Comparison of ENCODE assay signal across 25 cellular contexts in genomic region chr7:33849004-33849403, GRCh38. TPM values are rescaled to one million over a fixed set of nuclear protein-coding genes. Genes with fewer than 3 reads are reported as not detected.
DNase-seq lines count a peak whose midpoint lies in the region; ATAC-seq and TF ChIP-seq lines count a peak whose summit lies in the region.
"Had no signal": no experiment of that assay in that cellular context is flagged by ENCODE, and none has a peak within 500 bp of the region (broad histone marks: within the 10 kb centered on the region; RNA-seq: fewer than 3 reads in every experiment).

No MANE protein-coding gene starts in this region.

- no peak overlapping the region for H3K4me3 Mint-ChIP-seq in HFFc6
- H3K4me3 Mint-ChIP-seq: activated CD8-positive, alpha-beta memory T cell treated with anti-CD3 and anti-CD28 coated beads, Interleukin-2, amount 10 ng/mL, durations not matched to agents 7 days and 5 days; activated naive CD8-positive, alpha-beta T cell treated with anti-CD3 and anti-CD28 coated beads for 36 hours; activated T-helper 1 cell treated with anti-CD3 and anti-CD28 coated beads, Interleukin-12 subunit alpha, Interleukin-12 subunit beta, Interleukin-2, Interleukin-4 antibody, amounts not matched to agents 30 ng/mL and 10 ng/mL and 1 ng/mL, durations not matched to agents 14 hours and 24 hours and 36 hours; CD14-positive monocyte; H9; natural killer cell treated with Interleukin-12 subunit alpha and Interleukin-12 subunit beta and Interleukin-15 and Interleukin-18, amount 100 ng/mL, for 72 hours; stimulated activated effector memory CD8-positive, alpha-beta T cell treated with anti-CD3 and anti-CD28 coated beads, Interleukin-12 subunit alpha, Interleukin-12 subunit beta, amount 100 ng/mL, for 72 hours had no signal

- DNase-seq in AG10803 (ENCODE audit: low read depth) (peak; percentile 62), HFFc6 (peak; percentile 36), SK-N-DZ (ENCODE audit: low spot score) (peak; percentile 54), fibroblast of the aortic adventitia (ENCODE audit: low read depth) (peak; percentile 43), ecto neural progenitor cell (ENCODE audit: low spot score) (no peak)
- DNase-seq in stimulated activated CD4-positive, alpha-beta T cell treated with anti-CD3 and anti-CD28 coated beads, Interleukin-12 subunit alpha, Interleukin-12 subunit beta, amount 100 ng/mL, for 4 hours: no peak
- DNase-seq: ACHN; activated CD8-positive, alpha-beta memory T cell treated with anti-CD3 and anti-CD28 coated beads, Interleukin-2, amount 10 ng/mL, durations not matched to agents 7 days and 5 days; activated naive CD8-positive, alpha-beta T cell treated with anti-CD3 and anti-CD28 coated beads for 36 hours; brain microvascular endothelial cell; cortex of kidney; foreskin melanocyte; H9; hippocampal formation; kidney glomerular epithelial cell; NCI-H1105; NCI-H2081 treated with DMSO at 0.1 percent for 48 hours; sigmoid colon had no signal

- ATAC-seq in HG02870 (IDR thresholded peaks at IDR 0.05; ENCODE audit: unreplicated experiment): no peak
- no peak for ATAC-seq in GM18519 (IDR thresholded peaks at IDR 0.05; ENCODE audit: low FRiP score, unreplicated experiment)
- ATAC-seq: activated CD8-positive, alpha-beta memory T cell treated with anti-CD3 and anti-CD28 coated beads, Interleukin-2, amount 10 ng/mL, durations not matched to agents 7 days and 5 days; natural killer cell treated with Interleukin-12 subunit alpha and Interleukin-12 subunit beta and Interleukin-15 and Interleukin-18, amount 100 ng/mL, for 72 hours; stimulated activated effector memory CD8-positive, alpha-beta T cell treated with anti-CD3 and anti-CD28 coated beads, Interleukin-12 subunit alpha, Interleukin-12 subunit beta, amount 100 ng/mL, for 72 hours had no signal

- TF ChIP-seq CTCF in AG10803 (conservative IDR thresholded peaks at IDR 0.05; ENCODE audit: low read length) (no peak), HFFc6 (IDR thresholded peaks at IDR 0.05) (no peak), fibroblast of the aortic adventitia (IDR thresholded peaks at IDR 0.05; ENCODE audit: insufficient read depth, low read length) (no peak)

- H3K4me1 Mint-ChIP-seq in HFFc6 (ENCODE audit: low read depth): peaks cover 45% of the 10 kb centered on the region
- H3K4me1 Mint-ChIP-seq: activated CD8-positive, alpha-beta memory T cell treated with anti-CD3 and anti-CD28 coated beads, Interleukin-2, amount 10 ng/mL, durations not matched to agents 7 days and 5 days; activated naive CD8-positive, alpha-beta T cell treated with anti-CD3 and anti-CD28 coated beads for 36 hours; CD14-positive monocyte; stimulated activated effector memory CD8-positive, alpha-beta T cell treated with anti-CD3 and anti-CD28 coated beads, Interleukin-12 subunit alpha, Interleukin-12 subunit beta, amount 100 ng/mL, for 72 hours had no signal

- peaks cover 2% of the 10 kb centered on the region; the same call in 1 of the 2 replicates for H3K36me3 Mint-ChIP-seq in HFFc6 (ENCODE audit: low read depth)
- H3K36me3 Mint-ChIP-seq: activated CD8-positive, alpha-beta memory T cell treated with anti-CD3 and anti-CD28 coated beads, Interleukin-2, amount 10 ng/mL, durations not matched to agents 7 days and 5 days; activated naive CD8-positive, alpha-beta T cell treated with anti-CD3 and anti-CD28 coated beads for 36 hours; CD14-positive monocyte; natural killer cell treated with Interleukin-12 subunit alpha and Interleukin-12 subunit beta and Interleukin-15 and Interleukin-18, amount 100 ng/mL, for 72 hours; stimulated activated effector memory CD8-positive, alpha-beta T cell treated with anti-CD3 and anti-CD28 coated beads, Interleukin-12 subunit alpha, Interleukin-12 subunit beta, amount 100 ng/mL, for 72 hours had no signal

- H3K9me3 Mint-ChIP-seq in HFFc6: no peaks in the 10 kb centered on the region; the same call in 1 of the 2 replicates
- H3K9me3 Mint-ChIP-seq: activated naive CD8-positive, alpha-beta T cell treated with anti-CD3 and anti-CD28 coated beads for 36 hours; H9 had no signal

- H3K4me3 ChIP-seq in AG10803 (ENCODE audit: low read length) (no peak overlapping the region), fibroblast of the aortic adventitia (ENCODE audit: low read depth, low read length) (no peak overlapping the region)
- H3K4me3 ChIP-seq: sigmoid colon, thoracic aorta had no signal

- H3K27ac Mint-ChIP-seq in HFFc6: no peak overlapping the region
- H3K27ac Mint-ChIP-seq: activated CD8-positive, alpha-beta memory T cell treated with anti-CD3 and anti-CD28 coated beads, Interleukin-2, amount 10 ng/mL, durations not matched to agents 7 days and 5 days; activated naive CD8-positive, alpha-beta T cell treated with anti-CD3 and anti-CD28 coated beads for 36 hours; activated T-helper 1 cell treated with anti-CD3 and anti-CD28 coated beads, Interleukin-12 subunit alpha, Interleukin-12 subunit beta, Interleukin-2, Interleukin-4 antibody, amounts not matched to agents 30 ng/mL and 10 ng/mL and 1 ng/mL, durations not matched to agents 14 hours and 24 hours and 36 hours; natural killer cell treated with Interleukin-12 subunit alpha and Interleukin-12 subunit beta and Interleukin-15 and Interleukin-18, amount 100 ng/mL, for 72 hours; stimulated activated effector memory CD8-positive, alpha-beta T cell treated with anti-CD3 and anti-CD28 coated beads, Interleukin-12 subunit alpha, Interleukin-12 subunit beta, amount 100 ng/mL, for 72 hours had no signal

- peaks cover 12% of the 10 kb centered on the region for H3K27me3 Mint-ChIP-seq in HFFc6 (ENCODE audit: insufficient read depth)
- H3K27me3 Mint-ChIP-seq: activated CD8-positive, alpha-beta memory T cell treated with anti-CD3 and anti-CD28 coated beads, Interleukin-2, amount 10 ng/mL, durations not matched to agents 7 days and 5 days; activated naive CD8-positive, alpha-beta T cell treated with anti-CD3 and anti-CD28 coated beads for 36 hours had no signal

RNA-seq across cellular contexts. Expression of gene BMPER, which starts 56.3 kb away (rescaled TPM):
- 10 to 100 TPM in 4 of 6 experiments, 1 to 10 TPM in 2; 9.4 to 13.5 (median 11.1) TPM for total RNA-seq in HFFc6 (2021; fragmentation: NEBNext Ultra II Directional; extraction: Animal tissue kit (Norgen Biotek cat#: 25700))
- not detected in 2 replicates for polyA plus RNA-seq in SK-N-DZ (2014; cell fraction: cytosol; rRNA removed)
- polyA plus RNA-seq in SK-N-DZ (2014; cell fraction: nucleus; rRNA removed): 0.05 TPM in 1 of 2 replicates, not detected in the other
- total RNA-seq in fibroblast of the aortic adventitia (ENCODE audit: low replicate concordance): 45.4 and 157 TPM in 2 replicates
- total RNA-seq: activated CD8-positive, alpha-beta memory T cell treated with anti-CD3 and anti-CD28 coated beads, Interleukin-2, amount 10 ng/mL, durations not matched to agents 7 days and 5 days; activated naive CD8-positive, alpha-beta T cell treated with anti-CD3 and anti-CD28 coated beads for 36 hours; activated T-helper 1 cell treated with anti-CD3 and anti-CD28 coated beads, Interleukin-12 subunit alpha, Interleukin-12 subunit beta, Interleukin-2, Interleukin-4 antibody, amounts not matched to agents 30 ng/mL and 10 ng/mL and 1 ng/mL, durations not matched to agents 14 hours and 24 hours and 36 hours had no signal
- polyA plus RNA-seq: CD14-positive monocyte had no signal

Comparison
In these comparisons a context has a peak if more than half of its experiments do, and no peak if none do; other contexts are left out.
1. DNase-seq: peak in AG10803 (single experiment), HFFc6 (single experiment), SK-N-DZ (single experiment) and fibroblast of the aortic adventitia (single experiment); none in ecto neural progenitor cell (single experiment) and stimulated activated CD4-positive, alpha-beta T cell treated with anti-CD3 and anti-CD28 coated beads, Interleukin-12 subunit alpha, Interleukin-12 subunit beta, amount 100 ng/mL, for 4 hours (single experiment).